In the genomic region with DNA sequence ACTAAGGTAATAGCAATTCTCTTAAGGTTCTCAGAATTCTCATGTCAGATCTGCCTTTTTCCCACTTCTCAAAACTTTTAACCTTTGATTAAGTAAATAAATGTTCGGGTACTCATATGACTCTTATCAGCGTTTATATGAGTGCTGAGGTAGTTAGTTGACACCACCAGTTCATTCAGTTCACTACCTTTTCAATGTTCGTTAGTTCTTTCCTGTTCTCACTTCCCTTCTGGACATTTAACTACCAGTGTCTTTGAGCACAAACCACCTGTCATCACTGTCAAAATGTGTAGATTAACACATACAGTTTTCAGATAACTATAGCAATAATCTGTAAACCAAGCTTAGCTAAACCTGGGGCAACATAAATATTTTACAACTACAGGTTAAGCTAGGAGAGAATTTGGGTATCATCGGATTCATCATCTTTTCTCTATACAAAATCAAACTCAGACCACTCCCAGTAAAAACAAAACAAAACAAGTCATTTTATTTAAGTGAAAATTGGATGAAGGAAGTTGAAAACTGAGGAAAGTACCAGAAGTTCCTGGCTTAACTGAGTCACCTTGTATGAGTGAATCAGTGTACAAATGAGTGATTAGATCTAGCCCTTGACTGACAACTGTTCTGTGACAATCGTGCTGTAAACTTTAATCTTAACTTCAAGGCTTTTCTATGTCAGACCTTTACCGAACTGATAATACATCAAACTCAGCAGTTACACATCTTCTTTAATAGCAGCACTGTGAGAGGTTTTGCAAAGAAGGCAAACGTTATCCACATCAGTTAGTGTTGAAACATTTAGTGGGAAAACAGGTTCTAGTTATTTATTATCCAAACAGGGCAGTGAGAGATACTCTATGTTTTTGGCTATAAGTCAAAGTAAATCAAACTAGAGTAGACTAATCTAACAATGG, we compare ENCODE assay signal across 10 cellular contexts. TPM values are rescaled to one million over a fixed set of nuclear protein-coding genes. Genes with fewer than 3 reads are reported as not detected.
A peak's percentile ranks its signal among the peaks of the same experiment; 100 is the strongest.
DNase-seq lines count a peak whose midpoint lies in the region; ATAC-seq and TF ChIP-seq lines count a peak whose summit lies in the region.
"Had no signal": no experiment of that assay in that cellular context is flagged by ENCODE, and none has a peak within 500 bp of the region (broad histone marks: within the 10 kb centered on the region; RNA-seq: fewer than 3 reads in every experiment).

No MANE protein-coding gene starts in this region.

- no peaks in the 10 kb centered on the region for H3K9me3 ChIP-seq in tibial artery

- DNase-seq in GM06990 (ENCODE audit: extremely low read depth, insufficient read length) (peak; percentile 70), epithelial cell of prostate (ENCODE audit: low read depth, low spot score) (no peak), NCI-H774 (lab: John Stamatoyannopoulos, UW) (no peak), dorsolateral prefrontal cortex (no peak), COLO829 (ENCODE audit: low spot score) (no peak), tibial artery (no peak)
- DNase-seq: midbrain had no signal

- TF ChIP-seq CTCF in GM06990 (IDR thresholded peaks at IDR 0.05; ENCODE audit: insufficient read depth, low read length, poor library complexity, severe bottlenecking), result no peak
- no peak for TF ChIP-seq CTCF in dorsolateral prefrontal cortex (IDR thresholded peaks at IDR 0.05 in 54 of 56, conservative IDR thresholded peaks at IDR 0.05 in 2 of 56; ENCODE audit: low read depth in 1 of 56, partially characterized antibody in 56 of 56)
- no peak for TF ChIP-seq CTCF in tibial artery (IDR thresholded peaks at IDR 0.05)

- ATAC-seq in GM19438 (IDR thresholded peaks at IDR 0.05; ENCODE audit: low read depth, unreplicated experiment), result peak; percentile 85
- ATAC-seq in HG03095 (IDR thresholded peaks at IDR 0.05; ENCODE audit: unreplicated experiment), result peak; percentile 85

- intact Hi-C loops in dorsolateral prefrontal cortex (cut with DNase I), result no loop called here
- intact Hi-C loops in tibial artery (cut with DNase I; ENCODE audit: low total_unique reads), result no loop called here

- H3K36me3 ChIP-seq in GM06990 (ENCODE audit: control insufficient read depth, insufficient read depth, low read length) (no peaks in the 10 kb centered on the region), tibial artery (no peaks in the 10 kb centered on the region)
- H3K36me3 ChIP-seq: cardiac muscle cell had no signal

- H3K4me3 ChIP-seq in GM06990 (replicated peaks; ENCODE audit: low read depth, low read length), result peak overlapping the region; percentile 8; the same call in 1 of the 2 replicates
- no peak overlapping the region for H3K4me3 ChIP-seq in dorsolateral prefrontal cortex
- no peak overlapping the region for H3K4me3 ChIP-seq in tibial artery
- H3K4me3 ChIP-seq: cardiac muscle cell had no signal

- H3K27ac ChIP-seq in epithelial cell of prostate, result peak overlapping the region; percentile 3
- no peak overlapping the region for H3K27ac ChIP-seq in dorsolateral prefrontal cortex
- H3K27ac ChIP-seq in tibial artery, result no peak overlapping the region
- H3K27ac ChIP-seq: cardiac muscle cell had no signal

- no peaks in the 10 kb centered on the region for H3K4me1 ChIP-seq in tibial artery

- H3K27me3 ChIP-seq in GM06990 (replicated peaks; ENCODE audit: control insufficient read depth, insufficient read depth, low read length), result no peaks in the 10 kb centered on the region
- peaks cover 0 to 11% (median 0%) of the 10 kb centered on the region in 45 donors for H3K27me3 ChIP-seq in dorsolateral prefrontal cortex
- no peaks in the 10 kb centered on the region for H3K27me3 ChIP-seq in tibial artery
- H3K27me3 ChIP-seq: cardiac muscle cell had no signal

RNA-seq across cellular contexts. Expression of a gene that starts 41.9 kb away (rescaled TPM):
- total RNA-seq in dorsolateral prefrontal cortex, result under 1 TPM in 2 of 120 experiments, not detected in 118; 0.31 to 0.39 TPM
- total RNA-seq: cardiac muscle cell had no signal
